In the genomic region with DNA sequence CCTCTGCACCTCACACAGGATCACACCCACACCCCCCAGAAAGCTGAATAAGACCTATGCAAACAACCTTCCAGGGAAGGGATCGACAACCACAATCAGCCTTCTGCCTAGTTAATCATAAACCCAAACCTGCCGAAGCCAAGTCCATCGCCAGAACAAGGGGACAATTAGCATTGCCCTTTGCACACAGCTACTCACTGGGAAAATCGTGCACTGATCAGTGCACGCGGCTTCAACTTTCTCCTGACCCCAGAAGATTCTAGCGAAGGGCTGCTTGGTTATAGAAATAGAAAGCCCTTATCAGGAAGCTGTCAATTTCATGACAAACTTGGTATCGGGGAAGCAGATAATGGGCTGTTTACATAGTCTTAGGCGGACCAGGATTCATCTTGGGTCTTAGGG, we compare ENCODE assay signal across 12 cellular contexts. TPM values are rescaled to one million over a fixed set of nuclear protein-coding genes. Genes with fewer than 3 reads are reported as not detected.
A peak's percentile ranks its signal among the peaks of the same experiment; 100 is the strongest.
DNase-seq lines count a peak whose midpoint lies in the region; ATAC-seq, FAIRE-seq and TF ChIP-seq lines count a peak whose summit lies in the region.
"Had no signal": no experiment of that assay in that cellular context is flagged by ENCODE, and none has a peak within 500 bp of the region (broad histone marks: within the 10 kb centered on the region; RNA-seq: fewer than 3 reads in every experiment).

No MANE protein-coding gene starts in this region.

- no peak overlapping the region for H4K8ac ChIP-seq in mesendoderm (ENCODE audit: low read depth, low read length)

- BruUV-seq in K562 (replicated peaks; lab: Mats Ljungman, UMichigan), result no TSS peak

- TF ChIP-seq EP300 in K562 (IDR thresholded peaks at IDR 0.05; ENCODE audit: low read length) (no peak), ovary (IDR thresholded peaks at IDR 0.05) (no peak)

- H4K5ac ChIP-seq in mesendoderm (ENCODE audit: low read length), result no peak overlapping the region

- H3F3A ChIP-seq in smooth muscle cell (ENCODE audit: low read depth), result no peaks in the 10 kb centered on the region

- DNase-seq in stimulated activated naive CD8-positive, alpha-beta T cell treated with anti-CD3 and anti-CD28 coated beads, Interleukin-15, Interleukin-2, amounts not matched to agents 100 U/mL and 50 U/mL, for 24 hours, result no peak
- DNase-seq in K562 (ENCODE audit: extremely low read depth in 1 of 4, low spot score in 3 of 4) (no peak), mesendoderm (peak; percentile 21), SW 1271 (lab: John Stamatoyannopoulos, UW) (no peak), ovary (no peak), GM12892 (ENCODE audit: insufficient read length) (no peak), smooth muscle cell (lab: John Stamatoyannopoulos, UW; ENCODE audit: unreplicated experiment) (no peak)
- DNase-seq: activated CD8-positive, alpha-beta memory T cell treated with anti-CD3 and anti-CD28 coated beads, Interleukin-2, amount 50 U/mL, for 4 hours; heart left ventricle; OCI-M1 had no signal

- H3K9ac ChIP-seq in K562 (ENCODE audit: insufficient read depth in 1 of 2, low read depth in 2 of 2, low read length in 2 of 2), result no peak overlapping the region; a peak in 1 of 4 replicates
- H3K9ac ChIP-seq in mesendoderm (ENCODE audit: low read length), result no peak overlapping the region
- no peak overlapping the region for H3K9ac ChIP-seq in smooth muscle cell (ENCODE audit: low read depth)

- 13% methylated on average over 9 of the region's 9 CpGs for WGBS in K562 (ENCODE audit: insufficient coverage, low coverage, missing lambda C conversion rate)
- no CpG with 5 or more reads among the region's 9 CpGs for WGBS in mesendoderm (ENCODE audit: extremely low coverage, insufficient coverage, low lambda C conversion rate)
- WGBS in ovary, 3 donors, result 49 to 66% (median 59%) methylated on average over 9 of the region's 9 CpGs
- WGBS in smooth muscle cell (ENCODE audit: low lambda C conversion rate), result 78% methylated on average over 9 of the region's 9 CpGs

- in situ Hi-C loops in K562 (cut with MboI), result no loop called here

- no peak overlapping the region for H3K4me3 Mint-ChIP-seq in stimulated activated naive CD8-positive, alpha-beta T cell treated with anti-CD3 and anti-CD28 coated beads, Interleukin-15, Interleukin-2, amounts not matched to agents 100 ng/mL and 50 ng/mL, for 24 hours

- no peak overlapping the region for H3K23ac ChIP-seq in mesendoderm (ENCODE audit: low read length)

- H2BK5ac ChIP-seq in mesendoderm (ENCODE audit: low read length), result no peak overlapping the region

- no peak for ATAC-seq in stimulated activated naive CD8-positive, alpha-beta T cell treated with anti-CD3 and anti-CD28 coated beads, Interleukin-15, Interleukin-2, amounts not matched to agents 100 U/mL and 50 U/mL, for 24 hours
- no peak for ATAC-seq in K562
- ATAC-seq: heart left ventricle had no signal

- intact Hi-C loops in K562 (cut with micrococcal nuclease), result no loop called here
- intact Hi-C loops in ovary (cut with DNase I), result no loop called here

- H4K20me1 ChIP-seq in K562 (replicated peaks; ENCODE audit: control insufficient read depth, insufficient read depth, low read length) (no peaks in the 10 kb centered on the region), smooth muscle cell (ENCODE audit: low read depth) (peaks cover 90% of the 10 kb centered on the region)

- H3K4me3 ChIP-seq in K562, result no peak overlapping the region
- H3K4me3 ChIP-seq in mesendoderm (ENCODE audit: low read length), result no peak overlapping the region
- no peak overlapping the region for H3K4me3 ChIP-seq in ovary
- H3K4me3 ChIP-seq in smooth muscle cell, result no peak overlapping the region
- H3K4me3 ChIP-seq: heart left ventricle had no signal

- no peaks in the 10 kb centered on the region for H3K36me3 ChIP-seq in K562 (ENCODE audit: control insufficient read depth, insufficient read depth, low read length)
- H3K36me3 ChIP-seq in mesendoderm (ENCODE audit: control insufficient read depth, insufficient read depth, low read length), result no peaks in the 10 kb centered on the region
- no peaks in the 10 kb centered on the region for H3K36me3 ChIP-seq in ovary
- no peaks in the 10 kb centered on the region for H3K36me3 ChIP-seq in smooth muscle cell (ENCODE audit: low read depth)
- H3K36me3 ChIP-seq: heart left ventricle had no signal

- H3K4me1 Mint-ChIP-seq in stimulated activated naive CD8-positive, alpha-beta T cell treated with anti-CD3 and anti-CD28 coated beads, Interleukin-15, Interleukin-2, amounts not matched to agents 100 ng/mL and 50 ng/mL, for 24 hours (ENCODE audit: low read depth), result peaks cover 92% of the 10 kb centered on the region

- no peaks in the 10 kb centered on the region for H3K9me1 ChIP-seq in K562 (ENCODE audit: control insufficient read depth, insufficient read depth, low read length)

- H3K56ac ChIP-seq in mesendoderm (ENCODE audit: low read length), result no peak overlapping the region

- H3K27me3 ChIP-seq in K562 (ENCODE audit: control insufficient read depth in 2 of 2, insufficient read depth in 2 of 2, low read length in 2 of 2) (no peaks in the 10 kb centered on the region; a peak in 1 of 5 replicates), mesendoderm (ENCODE audit: insufficient read depth, low read length, poor library complexity) (no peaks in the 10 kb centered on the region), ovary (no peaks in the 10 kb centered on the region), smooth muscle cell (ENCODE audit: low read depth) (no peaks in the 10 kb centered on the region)

- H3K79me2 ChIP-seq in K562 (ENCODE audit: control insufficient read depth, insufficient read depth, low read length) (peaks cover 4% of the 10 kb centered on the region; the same call in 1 of the 3 replicates), mesendoderm (ENCODE audit: control insufficient read depth, insufficient read depth, low read length) (no peaks in the 10 kb centered on the region), smooth muscle cell (ENCODE audit: low read depth) (peaks cover 4% of the 10 kb centered on the region)

- no peaks in the 10 kb centered on the region for H3K27me3 Mint-ChIP-seq in stimulated activated naive CD8-positive, alpha-beta T cell treated with anti-CD3 and anti-CD28 coated beads, Interleukin-15, Interleukin-2, amounts not matched to agents 100 ng/mL and 50 ng/mL, for 24 hours

- TF ChIP-seq CTCF in K562 (IDR thresholded peaks at IDR 0.05 in 2 of 3, conservative IDR thresholded peaks at IDR 0.05 in 1 of 3; ENCODE audit: insufficient read depth in 2 of 3, low read depth in 1 of 3, low read length in 3 of 3) (no peak), ovary (IDR thresholded peaks at IDR 0.05) (no peak), smooth muscle cell (IDR thresholded peaks at IDR 0.05; ENCODE audit: borderline replicate concordance, insufficient read depth, poor library complexity, severe bottlenecking) (no peak)

- H3K4me1 ChIP-seq in K562 (replicated peaks in 1 of 2; ENCODE audit: control insufficient read depth in 2 of 2, insufficient read depth in 2 of 2, low read length in 2 of 2), result peaks cover 6 to 25% of the 10 kb centered on the region in 2 experiments
- H3K4me1 ChIP-seq in mesendoderm (ENCODE audit: control insufficient read depth, low read depth, low read length), result no peaks in the 10 kb centered on the region
- H3K4me1 ChIP-seq in ovary (ENCODE audit: insufficient read depth), result no peaks in the 10 kb centered on the region
- H3K4me1 ChIP-seq in smooth muscle cell (ENCODE audit: low read depth), result no peaks in the 10 kb centered on the region

- H3K9me3 Mint-ChIP-seq in stimulated activated naive CD8-positive, alpha-beta T cell treated with anti-CD3 and anti-CD28 coated beads, Interleukin-15, Interleukin-2, amounts not matched to agents 100 ng/mL and 50 ng/mL, for 24 hours, result no peaks in the 10 kb centered on the region

- TF ChIP-seq POLR2A in K562 (conservative IDR thresholded peaks at IDR 0.05) (no peak), ovary (IDR thresholded peaks at IDR 0.05) (no peak), GM12892 (IDR thresholded peaks at IDR 0.05; ENCODE audit: low read depth, low read length) (no peak)

- peak overlapping the region; percentile 65 for H3K27ac Mint-ChIP-seq in stimulated activated naive CD8-positive, alpha-beta T cell treated with anti-CD3 and anti-CD28 coated beads, Interleukin-15, Interleukin-2, amounts not matched to agents 100 ng/mL and 50 ng/mL, for 24 hours

- H2BK120ac ChIP-seq in mesendoderm (ENCODE audit: low read depth, low read length), result no peak overlapping the region

- H2AK5ac ChIP-seq in mesendoderm (ENCODE audit: low read length), result no peak overlapping the region

- H2BK15ac ChIP-seq in mesendoderm (replicated peaks; ENCODE audit: low read depth), result no peak overlapping the region

- no peaks in the 10 kb centered on the region for H3K79me1 ChIP-seq in mesendoderm (ENCODE audit: low read length)

- FAIRE-seq in K562 (lab: Jason Lieb, UNC), result peak; percentile 65
- FAIRE-seq in GM12892 (lab: Jason Lieb, UNC), result no peak
- FAIRE-seq: HTR-8/SVneo had no signal

- POLR2A ChIA-PET in K562 (lab: Yijun Ruan, JAX), result no interaction called here

- H3K9me3 ChIP-seq in K562 (replicated peaks; ENCODE audit: control insufficient read depth, insufficient read depth, low read depth, low read length) (no peaks in the 10 kb centered on the region), ovary (no peaks in the 10 kb centered on the region), smooth muscle cell (replicated peaks; ENCODE audit: low read depth) (no peaks in the 10 kb centered on the region)
- H3K9me3 ChIP-seq: heart left ventricle had no signal

- H2AFZ ChIP-seq in K562 (ENCODE audit: low read depth, low read length) (0 out of 2 replicates have a peak overlapping the region, but pooled peaks have one; percentile 50), smooth muscle cell (ENCODE audit: low read depth) (no peak overlapping the region)

- H3K4me2 ChIP-seq in K562 (ENCODE audit: insufficient read depth, low read length) (no peak overlapping the region), mesendoderm (ENCODE audit: low read length) (no peak overlapping the region), smooth muscle cell (no peak overlapping the region)

- no peaks in the 10 kb centered on the region for H3K36me3 Mint-ChIP-seq in stimulated activated naive CD8-positive, alpha-beta T cell treated with anti-CD3 and anti-CD28 coated beads, Interleukin-15, Interleukin-2, amounts not matched to agents 100 ng/mL and 50 ng/mL, for 24 hours (ENCODE audit: low read depth)

- TF ChIP-seq RAD21 in K562 (CRISPR knock-in tag; conservative IDR thresholded peaks at IDR 0.05 in 1 of 2, IDR thresholded peaks at IDR 0.05 in 1 of 2), result no peak

- H3K4ac ChIP-seq in mesendoderm (ENCODE audit: low read depth, low read length), result no peak overlapping the region

- H3K27ac ChIP-seq in K562 (ENCODE audit: extremely low read depth, low read depth, low read length) (no peak overlapping the region), mesendoderm (ENCODE audit: low read depth, low read length) (no peak overlapping the region), ovary (no peak overlapping the region), smooth muscle cell (ENCODE audit: low read depth) (no peak overlapping the region)
- H3K27ac ChIP-seq: heart left ventricle had no signal

- H3K18ac ChIP-seq in mesendoderm (ENCODE audit: low read length), result no peak overlapping the region

- CTCF ChIA-PET in K562 (lab: Yijun Ruan, JAX; ENCODE audit: low intra/inter-chr PET ratio), result no interaction called here

RNA-seq across cellular contexts. Expression of gene RUNX1, which starts 29.5 kb away (rescaled TPM):
- 167 and 196 TPM in 2 replicates for total RNA-seq in K562 (2011; cell fraction: chromatin; rRNA removed; ENCODE audit: low replicate concordance)
- 104 and 114 TPM in 2 replicates for total RNA-seq in K562 (2011; cell fraction: nucleolus; rRNA removed)
- total RNA-seq in K562 (2011; cell fraction: nucleoplasm; rRNA removed), result 135 and 188 TPM in 2 replicates
- total RNA-seq in K562 (2014; rRNA removed) (20.8 and 27.3 TPM in 2 replicates), K562 (2014; rRNA removed; fragmentation: Illumina TruSeq; extraction: Trizol) (13.8 TPM in 2 replicates), K562 (2015; rRNA removed; fragmentation: Illumina TruSeq; extraction: Trizol) (8.8 and 9.8 TPM in 2 replicates), K562 (2021) (62.2 and 68.6 TPM in 2 replicates), ovary (10 to 100 TPM in 6 of 7 donors, 1 to 10 TPM in 1; 6.9 to 27.4 (median 17.8) TPM), smooth muscle cell (55.6 and 97.6 TPM in 2 replicates)
- polyA plus RNA-seq in K562 (2011; rRNA removed) (15.9 and 17.8 TPM in 2 replicates), K562 (2014; fragmentation: Illumina TruSeq; extraction: Trizol) (22.7 and 26.7 TPM in 2 replicates), K562 (2014; fragmentation: Nextera tagmentation; extraction: Ambion mirVana) (1 to 10 TPM; 2.2 to 4.5 TPM), K562 (2014; rRNA removed) (20.1 and 30.6 TPM in 2 replicates), ovary (10 to 100 TPM in 1 of 2 donors, 1 to 10 TPM in 1; 6.0 to 24.6 TPM), smooth muscle cell (33.4 and 35.1 TPM in 2 replicates)
- 7.6 and 12.6 TPM in 2 replicates for polyA plus RNA-seq in K562 (2011; cell fraction: cytosol; rRNA removed)
- 50.6 and 80.8 TPM in 2 replicates for polyA plus RNA-seq in K562 (2011; cell fraction: nucleus; rRNA removed)
- 19.4 and 60.9 TPM in 2 replicates for polyA plus RNA-seq in K562 (2012)
- polyA minus RNA-seq in K562 (2011; rRNA and poly(A)+ RNA removed), result 29.0 and 39.2 TPM in 2 replicates
- polyA minus RNA-seq in K562 (2011; cell fraction: cytosol; rRNA and poly(A)+ RNA removed), result 10.4 and 28.6 TPM in 2 replicates
- 119 and 149 TPM in 2 replicates for polyA minus RNA-seq in K562 (2011; cell fraction: nucleus; rRNA and poly(A)+ RNA removed)
- polyA plus RNA-seq in mesendoderm (2013, experiment 1 of 2), result 1.1 TPM
- polyA plus RNA-seq in mesendoderm (2013, experiment 2 of 2), result 1.0 TPM
- polyA plus RNA-seq in GM12892 (2012; ENCODE audit: missing spikeins), result 9.1 TPM
